ENCODE assay signal across 18 cellular contexts in the genomic region with DNA sequence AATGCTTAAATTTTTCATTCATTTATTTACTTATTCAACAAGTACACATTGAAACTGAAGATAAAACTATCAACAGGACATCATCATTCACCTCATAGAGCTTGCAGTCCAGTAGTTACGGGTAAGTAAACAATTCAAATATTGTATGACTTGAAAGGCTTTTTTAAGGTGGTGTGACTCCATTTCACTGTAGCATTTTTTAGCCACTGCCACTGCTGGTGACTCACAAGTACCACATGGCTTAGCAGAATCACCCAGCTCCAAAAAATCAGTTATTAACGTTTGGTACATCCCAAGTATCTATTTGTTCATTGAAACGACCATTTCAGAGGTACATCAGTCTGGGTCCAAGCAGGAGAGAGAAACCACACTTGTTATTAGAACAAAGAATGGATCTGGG.
A peak's percentile ranks its signal among the peaks of the same experiment; 100 is the strongest.
DNase-seq lines count a peak whose midpoint lies in the region; ATAC-seq, FAIRE-seq and TF ChIP-seq lines count a peak whose summit lies in the region.
"Had no signal": no experiment of that assay in that cellular context is flagged by ENCODE, and none has a peak within 500 bp of the region (broad histone marks: within the 10 kb centered on the region; RNA-seq: fewer than 3 reads in every experiment).

No MANE protein-coding gene starts in this region.

- no peaks in the 10 kb centered on the region for H3K4me1 Mint-ChIP-seq in natural killer cell
- H3K4me1 Mint-ChIP-seq: brain; nephron progenitor cell; stimulated activated naive B cell treated with anti-CD40 and anti-IgM and Interleukin-4, amounts not matched to agents 10 μg/mL and 1 μg/mL and 100 μg/mL, for 72 hours had no signal

- peaks cover 0 to 2% of the 10 kb centered on the region in 2 donors for H3K9me3 Mint-ChIP-seq in natural killer cell
- H3K9me3 Mint-ChIP-seq: activated naive CD4-positive, alpha-beta T cell treated with anti-CD3 and anti-CD28 coated beads for 36 hours had no signal

- H3K4me3 Mint-ChIP-seq in natural killer cell = no peak overlapping the region
- H3K4me3 Mint-ChIP-seq: activated naive CD4-positive, alpha-beta T cell treated with anti-CD3 and anti-CD28 coated beads for 36 hours; brain; nephron progenitor cell; stimulated activated naive B cell treated with anti-CD40 and anti-IgM and Interleukin-4, amounts not matched to agents 10 μg/mL and 1 μg/mL and 100 μg/mL, for 72 hours had no signal

- H3K9ac ChIP-seq in keratinocyte (ENCODE audit: control insufficient read depth, extremely low read depth, insufficient read depth, low read length) = no peak overlapping the region

- no peaks in the 10 kb centered on the region for H3K9me1 ChIP-seq in keratinocyte (ENCODE audit: control insufficient read depth, extremely low read depth, insufficient read depth, low read length)

- peak overlapping the region; percentile 36 for H3K27ac ChIP-seq in keratinocyte (ENCODE audit: control insufficient read depth, insufficient read depth, low read length)
- H3K27ac ChIP-seq: psoas muscle, upper lobe of left lung had no signal

- intact Hi-C loops in natural killer cell (cut with micrococcal nuclease) = loop anchor here (10.0 kb wide), 1 partner anchor 574 kb away; no protein-coding TSS in a partner anchor

- H3K27me3 ChIP-seq in keratinocyte (ENCODE audit: control insufficient read depth, extremely low read depth, insufficient read depth, low read length) = no peaks in the 10 kb centered on the region
- H3K27me3 ChIP-seq: upper lobe of left lung had no signal

- no peaks in the 10 kb centered on the region for H3K36me3 Mint-ChIP-seq in natural killer cell
- H3K36me3 Mint-ChIP-seq: brain; stimulated activated naive B cell treated with anti-CD40 and anti-IgM and Interleukin-4, amounts not matched to agents 10 μg/mL and 1 μg/mL and 100 μg/mL, for 72 hours had no signal

- no peak overlapping the region for H2AFZ ChIP-seq in keratinocyte (ENCODE audit: control insufficient read depth, low read length)

- no peak overlapping the region for H3K4me2 ChIP-seq in keratinocyte (ENCODE audit: control insufficient read depth, extremely low read depth, insufficient read depth, low read depth, low read length)

- H3K27me3 Mint-ChIP-seq in natural killer cell (ENCODE audit: low read depth in 2 of 2) = peaks cover 2 to 12% of the 10 kb centered on the region in 2 donors
- H3K27me3 Mint-ChIP-seq: brain had no signal

- dilution Hi-C loops in keratinocyte (cut with MboI; ENCODE audit: extremely low pct_ligation_motif_present, low sequenced_read_pairs) = no loop called here

- H3K27ac Mint-ChIP-seq in natural killer cell = no peak overlapping the region
- H3K27ac Mint-ChIP-seq: activated naive CD4-positive, alpha-beta T cell treated with anti-CD3 and anti-CD28 coated beads for 36 hours; brain; nephron progenitor cell; stimulated activated naive B cell treated with anti-CD40 and anti-IgM and Interleukin-4, amounts not matched to agents 10 μg/mL and 1 μg/mL and 100 μg/mL, for 72 hours had no signal

- no peaks in the 10 kb centered on the region for H3K79me2 ChIP-seq in keratinocyte (ENCODE audit: control insufficient read depth, insufficient read depth, low read length)

- FAIRE-seq in keratinocyte (lab: Jason Lieb, UNC) = no peak

- peak; percentile 7 for DNase-seq in AG08395 (ENCODE audit: low spot score)
- peak; percentile 67 for DNase-seq in LHCN-M2 (ENCODE audit: low read depth)
- peak; percentile 45 to 84 for DNase-seq in cardiac fibroblast (ENCODE audit: low read depth in 2 of 2)
- no peak for DNase-seq in keratinocyte (ENCODE audit: low read depth, low spot score)
- DNase-seq in activated CD4-positive, alpha-beta T cell treated with anti-CD3 and anti-CD28 coated beads for 1 hour = no peak
- DNase-seq in dedifferentiated amniotic fluid mesenchymal stem cell (ENCODE audit: extremely low spot score) = no peak
- DNase-seq in natural killer cell = no peak
- no peak for DNase-seq in Kasumi-1 (lab: John Stamatoyannopoulos, UW)
- DNase-seq: activated CD4-positive, alpha-beta T cell treated with anti-CD3 and anti-CD28 coated beads for 4 hours; activated naive CD4-positive, alpha-beta T cell treated with anti-CD3 and anti-CD28 coated beads for 36 hours; effector CD4-positive, alpha-beta T cell; NCI-H187 treated with DMSO at 0.1 percent for 48 hours; nephron progenitor cell; psoas muscle; stimulated activated CD4-positive, alpha-beta T cell treated with anti-CD3 and anti-CD28 coated beads, Interleukin-12 subunit alpha, Interleukin-12 subunit beta, amount 100 ng/mL, for 4 hours; stimulated activated naive B cell treated with anti-CD40 and anti-IgM and Interleukin-4, amounts not matched to agents 10 μg/mL and 1 μg/mL and 100 μg/mL, for 72 hours; upper lobe of left lung had no signal

- H3K4me1 ChIP-seq in keratinocyte (ENCODE audit: control insufficient read depth, extremely low read depth, insufficient read depth, low read length) = peaks cover 16% of the 10 kb centered on the region
- H3K4me1 ChIP-seq: psoas muscle, upper lobe of left lung had no signal

- H4K20me1 ChIP-seq in keratinocyte (ENCODE audit: control insufficient read depth, extremely low read depth, insufficient read depth, low read length) = no peaks in the 10 kb centered on the region

- ATAC-seq in natural killer cell = no peak
- ATAC-seq: stimulated activated naive B cell treated with anti-CD40 and anti-IgM and Interleukin-4, amounts not matched to agents 10 μg/mL and 1 μg/mL and 100 μg/mL, for 72 hours had no signal

- H3K36me3 ChIP-seq in keratinocyte (ENCODE audit: control insufficient read depth in 2 of 2, extremely low read depth in 1 of 2, insufficient read depth in 2 of 2, low read length in 2 of 2) = no peaks in the 10 kb centered on the region
- H3K36me3 ChIP-seq: upper lobe of left lung had no signal

- H3K4me3 ChIP-seq in cardiac fibroblast (replicated peaks in 1 of 2; ENCODE audit: low read depth in 2 of 2, low read length in 2 of 2) = no peak overlapping the region
- H3K4me3 ChIP-seq in keratinocyte (ENCODE audit: control insufficient read depth in 2 of 3, extremely low read depth in 1 of 3, insufficient read depth in 2 of 3, low read depth in 1 of 3, low read length in 3 of 3) = no peak overlapping the region
- H3K4me3 ChIP-seq: psoas muscle, upper lobe of left lung had no signal

- TF ChIP-seq CTCF in cardiac fibroblast (IDR thresholded peaks at IDR 0.05; ENCODE audit: low read depth, low read length) = no peak
- TF ChIP-seq CTCF in keratinocyte (optimal IDR thresholded peaks at IDR 0.05 in 1 of 3, IDR thresholded peaks at IDR 0.05 in 1 of 3, conservative IDR thresholded peaks at IDR 0.05 in 1 of 3; ENCODE audit: extremely low read depth in 1 of 3, insufficient read depth in 2 of 3, low read length in 3 of 3) = no peak
- TF ChIP-seq CTCF in natural killer cell (IDR thresholded peaks at IDR 0.05) = no peak

- no peaks in the 10 kb centered on the region for H3K9me3 ChIP-seq in keratinocyte (ENCODE audit: control insufficient read depth, low read depth, low read length)
- H3K9me3 ChIP-seq: psoas muscle, upper lobe of left lung had no signal

Comparison
In these comparisons a context has a peak if more than half of its experiments do, and no peak if none do; other contexts are left out.
1. DNase-seq: peak in AG08395 (single experiment), LHCN-M2 (single experiment) and cardiac fibroblast (2 of 2); none in keratinocyte (single experiment), activated CD4-positive, alpha-beta T cell treated with anti-CD3 and anti-CD28 coated beads for 1 hour (single experiment), dedifferentiated amniotic fluid mesenchymal stem cell (single experiment), natural killer cell (single experiment) and Kasumi-1 (0 of 2).